Comparison of ENCODE assay signal across 7 cellular contexts in genomic region chr11:124672531-124673215, GRCh38. TPM values are rescaled to one million over a fixed set of nuclear protein-coding genes. Genes with fewer than 3 reads are reported as not detected.
DNase-seq lines count a peak whose midpoint lies in the region; ATAC-seq lines count a peak whose summit lies in the region.

No MANE protein-coding gene starts in this region.

- no peaks in the 10 kb centered on the region for H3K9me3 Mint-ChIP-seq in activated T-helper 17 cell treated with anti-CD3 and anti-CD28 coated beads, Interleukin-2, amount 50 U/mL, for 72 hours

- peaks cover 7% of the 10 kb centered on the region for H3K36me3 Mint-ChIP-seq in activated T-helper 17 cell treated with anti-CD3 and anti-CD28 coated beads, Interleukin-2, amount 50 U/mL, for 72 hours (ENCODE audit: low read depth)

- H3K4me3 ChIP-seq in iPS-18a (ENCODE audit: low read length) (peak overlapping the region; percentile 82), subcutaneous abdominal adipose tissue (ENCODE audit: low read depth in 1 of 5, low read length in 5 of 5) (peak overlapping the region; percentile 58 to 85 (median 79))

- H3K9ac ChIP-seq in iPS-18a (ENCODE audit: low read length) (peak overlapping the region; percentile 79), subcutaneous abdominal adipose tissue (ENCODE audit: low read length in 5 of 5) (peak overlapping the region; percentile 48 to 91 (median 83))

- H3K27ac Mint-ChIP-seq in activated T-helper 17 cell treated with anti-CD3 and anti-CD28 coated beads, Interleukin-2, amount 50 U/mL, for 72 hours = peak overlapping the region; percentile 96

- peaks cover 11% of the 10 kb centered on the region for H3K4me1 Mint-ChIP-seq in activated T-helper 17 cell treated with anti-CD3 and anti-CD28 coated beads, Interleukin-2, amount 50 U/mL, for 72 hours

- peak overlapping the region; percentile 83 for H3K4me3 Mint-ChIP-seq in activated T-helper 17 cell treated with anti-CD3 and anti-CD28 coated beads, Interleukin-2, amount 50 U/mL, for 72 hours

- H3K36me3 ChIP-seq in iPS-18a (ENCODE audit: control insufficient read depth, low read depth, low read length) (no peaks in the 10 kb centered on the region), subcutaneous abdominal adipose tissue (ENCODE audit: control insufficient read depth in 5 of 5, insufficient read depth in 5 of 5, low read length in 5 of 5) (peaks cover 0 to 4% (median 0%) of the 10 kb centered on the region in 5 donors)

- H3K4me1 ChIP-seq in iPS-18a (ENCODE audit: control insufficient read depth, low read depth, low read length) (no peaks in the 10 kb centered on the region), subcutaneous abdominal adipose tissue (ENCODE audit: control insufficient read depth in 5 of 5, insufficient read depth in 5 of 5, low read length in 5 of 5) (peaks cover 0 to 30% (median 24%) of the 10 kb centered on the region in 5 donors)

- no peaks in the 10 kb centered on the region for H3K9me3 ChIP-seq in iPS-18a (ENCODE audit: control insufficient read depth, low read depth, low read length)
- H3K9me3 ChIP-seq in subcutaneous abdominal adipose tissue (ENCODE audit: control insufficient read depth in 5 of 5, low read length in 5 of 5) = no peaks in the 10 kb centered on the region

- ATAC-seq in activated T-helper 17 cell treated with anti-CD3 and anti-CD28 coated beads, Interleukin-2, amount 50 U/mL, for 72 hours (replicated peaks) = no peak

- no peak overlapping the region for H3K27ac ChIP-seq in iPS-18a (ENCODE audit: low read length)
- peak overlapping the region; percentile 83 for H3K27ac ChIP-seq in subcutaneous abdominal adipose tissue (ENCODE audit: low read depth, low read length)

- DNase-seq in HT-29 (ENCODE audit: low spot score) = peak; percentile 38
- DNase-seq in SKM-1 treated with dmso at 0.1 percent for 144 hours (lab: John Stamatoyannopoulos, UW; ENCODE audit: unreplicated experiment) = no peak
- no peak for DNase-seq in stimulated activated CD4-positive, alpha-beta T cell treated with anti-CD3 and anti-CD28 coated beads, Interleukin-4, amount 100 ng/mL, for 24 hours
- DNase-seq in GDM1 (lab: John Stamatoyannopoulos, UW) = no peak

- H3K27me3 Mint-ChIP-seq in activated T-helper 17 cell treated with anti-CD3 and anti-CD28 coated beads, Interleukin-2, amount 50 U/mL, for 72 hours = no peaks in the 10 kb centered on the region

- H3K27me3 ChIP-seq in iPS-18a (ENCODE audit: control insufficient read depth, insufficient read depth, low read length) = peaks cover 48% of the 10 kb centered on the region
- H3K27me3 ChIP-seq in subcutaneous abdominal adipose tissue (ENCODE audit: control insufficient read depth in 5 of 5, insufficient read depth in 4 of 5, low read length in 5 of 5) = no peaks in the 10 kb centered on the region

RNA-seq across cellular contexts. Expression of gene SIAE, which starts 0.9 kb away (rescaled TPM):
- total RNA-seq in HT-29 (2014; rRNA removed; shearing (Covaris generic)) = 6.8 and 6.9 TPM in 2 replicates
- total RNA-seq in activated T-helper 17 cell treated with anti-CD3 and anti-CD28 coated beads, Interleukin-2, amount 50 U/mL, for 72 hours = 10 to 100 TPM in 1 of 2 donors, 1 to 10 TPM in 1; 7.5 to 10.5 TPM

RNA-seq across cellular contexts. Expression of gene SPA17, which starts 1.0 kb away (rescaled TPM):
- total RNA-seq in HT-29 (2014; rRNA removed; shearing (Covaris generic)) = 2.9 and 7.2 TPM in 2 replicates
- total RNA-seq in activated T-helper 17 cell treated with anti-CD3 and anti-CD28 coated beads, Interleukin-2, amount 50 U/mL, for 72 hours = 1 to 10 TPM; 1.3 to 2.8 TPM

RNA-seq across cellular contexts. Expression of gene TBRG1, which starts 50.0 kb away (rescaled TPM):
- total RNA-seq in HT-29 (2014; rRNA removed; shearing (Covaris generic)) = 45.8 and 63.0 TPM in 2 replicates
- 10 to 100 TPM; 28.8 to 30.0 TPM for total RNA-seq in activated T-helper 17 cell treated with anti-CD3 and anti-CD28 coated beads, Interleukin-2, amount 50 U/mL, for 72 hours
